ENCODE assay signal across 8 cellular contexts in genomic region chr22:41687901-41688364, GRCh38. TPM values are rescaled to one million over a fixed set of nuclear protein-coding genes. Genes with fewer than 3 reads are reported as not detected.
DNase-seq lines count a peak whose midpoint lies in the region; ATAC-seq and TF ChIP-seq lines count a peak whose summit lies in the region.

No MANE protein-coding gene starts in this region.

- H2AFZ ChIP-seq in OCI-LY7 (ENCODE audit: low read length): peak overlapping the region; percentile 90; the same call in 1 of the 2 replicates
- H2AFZ ChIP-seq in mammary epithelial cell (ENCODE audit: low read depth, low read length): peak overlapping the region; percentile 88

- ATAC-seq in GM19452 (IDR thresholded peaks at IDR 0.05; ENCODE audit: unreplicated experiment) (peak; percentile 18), GM18873 (IDR thresholded peaks at IDR 0.05; ENCODE audit: low FRiP score, unreplicated experiment) (no peak), HG02885 (IDR thresholded peaks at IDR 0.05; ENCODE audit: poor library complexity, unreplicated experiment) (no peak)
- ATAC-seq in stimulated activated effector memory CD8-positive, alpha-beta T cell treated with anti-CD3 and anti-CD28 coated beads, Interleukin-12 subunit alpha, Interleukin-12 subunit beta, amount 100 ng/mL, for 72 hours: peak; percentile 39

- H3K9me3 Mint-ChIP-seq in stimulated activated effector memory CD8-positive, alpha-beta T cell treated with anti-CD3 and anti-CD28 coated beads, Interleukin-12 subunit alpha, Interleukin-12 subunit beta, amount 100 ng/mL, for 72 hours: no peaks in the 10 kb centered on the region

- peaks cover 26% of the 10 kb centered on the region for H3K4me1 Mint-ChIP-seq in stimulated activated effector memory CD8-positive, alpha-beta T cell treated with anti-CD3 and anti-CD28 coated beads, Interleukin-12 subunit alpha, Interleukin-12 subunit beta, amount 100 ng/mL, for 72 hours

- CTCF ChIA-PET in OCI-LY7 (lab: Charles Lee; ENCODE audit: unreplicated experiment): no interaction called here
- CTCF ChIA-PET in mammary epithelial cell (lab: Charles Lee; ENCODE audit: low non-redundant PET): interaction anchor here (0.5 kb wide), 1 partner anchor 253 kb away, joined by 8 read pairs; no protein-coding TSS in a partner anchor

- peak overlapping the region; percentile 97 for H3K4me2 ChIP-seq in OCI-LY7 (ENCODE audit: low read length)
- H3K4me2 ChIP-seq in mammary epithelial cell (ENCODE audit: insufficient read depth, low read depth, low read length): peak overlapping the region; percentile 78

- intact Hi-C loops in OCI-LY7 (cut with micrococcal nuclease; ENCODE audit: unreplicated experiment): loop anchor here (2.0 kb wide), 2 partner anchors 21 to 259 kb away; partner anchors contain the start of gene CENPM
- intact Hi-C loops in mammary epithelial cell (cut with micrococcal nuclease): loop anchor here (1.0 to 2.0 kb wide), 2 partner anchors 22 to 67 kb away; partner anchors contain the start of genes DESI1 and XRCC6

- TF ChIP-seq CTCF in AG10803 (conservative IDR thresholded peaks at IDR 0.05; ENCODE audit: low read length): no peak
- no peak for TF ChIP-seq CTCF in OCI-LY7 (conservative IDR thresholded peaks at IDR 0.05; ENCODE audit: low read length)
- TF ChIP-seq CTCF in mammary epithelial cell (conservative IDR thresholded peaks at IDR 0.05 in 1 of 2, IDR thresholded peaks at IDR 0.05 in 1 of 2; ENCODE audit: extremely low read depth in 1 of 2, insufficient read depth in 1 of 2, low read depth in 1 of 2, low read length in 2 of 2): no peak

- H3K79me2 ChIP-seq in OCI-LY7 (ENCODE audit: insufficient read depth, low read depth, low read length) (peaks cover 57% of the 10 kb centered on the region), mammary epithelial cell (ENCODE audit: insufficient read depth, low read length) (peaks cover 59% of the 10 kb centered on the region)

- peaks cover 39% of the 10 kb centered on the region for H3K4me1 ChIP-seq in OCI-LY7 (ENCODE audit: insufficient read depth, low read length, poor library complexity, severe bottlenecking)
- H3K4me1 ChIP-seq in mammary epithelial cell (ENCODE audit: insufficient read depth, low read length): no peaks in the 10 kb centered on the region

- no peaks in the 10 kb centered on the region for H3K9me2 ChIP-seq in OCI-LY7 (ENCODE audit: insufficient read depth, low read length)

- dilution Hi-C loops in mammary epithelial cell (cut with HindIII; ENCODE audit: low sequenced_read_pairs): no loop called here

- H3K9me3 ChIP-seq in OCI-LY7 (ENCODE audit: low read length): no peaks in the 10 kb centered on the region
- no peaks in the 10 kb centered on the region for H3K9me3 ChIP-seq in mammary epithelial cell (replicated peaks; ENCODE audit: insufficient read depth, low read length)

- H3K27ac ChIP-seq in OCI-LY7 (ENCODE audit: low read depth, low read length, poor library complexity, severe bottlenecking) (peak overlapping the region; percentile 83), mammary epithelial cell (ENCODE audit: insufficient read depth, low read depth, low read length) (peak overlapping the region; percentile 81)

- peak overlapping the region; percentile 96 for H3K4me3 Mint-ChIP-seq in stimulated activated effector memory CD8-positive, alpha-beta T cell treated with anti-CD3 and anti-CD28 coated beads, Interleukin-12 subunit alpha, Interleukin-12 subunit beta, amount 100 ng/mL, for 72 hours

- H3K36me3 ChIP-seq in OCI-LY7 (ENCODE audit: insufficient read depth, low read length): peaks cover 17% of the 10 kb centered on the region
- no peaks in the 10 kb centered on the region for H3K36me3 ChIP-seq in mammary epithelial cell (ENCODE audit: insufficient read depth, low read length)

- H3K9ac ChIP-seq in mammary epithelial cell (ENCODE audit: insufficient read depth, low read length): peak overlapping the region; percentile 89

- POLR2A ChIA-PET in OCI-LY7 (lab: Charles Lee): interaction anchor here (1.1 to 1.3 kb wide), 2 partner anchors 21 kb away, joined by 5 to 6 read pairs; no protein-coding TSS in a partner anchor

- peak overlapping the region; percentile 98 for H3K27ac Mint-ChIP-seq in stimulated activated effector memory CD8-positive, alpha-beta T cell treated with anti-CD3 and anti-CD28 coated beads, Interleukin-12 subunit alpha, Interleukin-12 subunit beta, amount 100 ng/mL, for 72 hours

- DNase-seq in AG10803 (ENCODE audit: low read depth) (peak; percentile 25), OCI-LY7 (ENCODE audit: low spot score) (peak; percentile 52), mammary epithelial cell (peak; percentile 35), islet precursor cell (peak; percentile 68)
- DNase-seq in stimulated activated effector memory CD8-positive, alpha-beta T cell treated with anti-CD3 and anti-CD28 coated beads, Interleukin-12 subunit alpha, Interleukin-12 subunit beta, amount 100 ng/mL, for 72 hours (ENCODE audit: low spot score in 2 of 2): no peak

- no peaks in the 10 kb centered on the region for H3K27me3 ChIP-seq in mammary epithelial cell (ENCODE audit: insufficient read depth, low read length)

- no peaks in the 10 kb centered on the region for H4K20me1 ChIP-seq in OCI-LY7 (ENCODE audit: insufficient read depth, low read length)
- H4K20me1 ChIP-seq in mammary epithelial cell (ENCODE audit: insufficient read depth, low read length): no peaks in the 10 kb centered on the region

- in situ Hi-C loops in mammary epithelial cell (cut with MboI; ENCODE audit: low sequenced_read_pairs in 2 of 2): no loop called here

- BruUV-seq in OCI-LY7 (replicated peaks; lab: Mats Ljungman, UMichigan) (TSS peak; percentile 74), mammary epithelial cell (replicated peaks; lab: Mats Ljungman, UMichigan) (TSS peak; percentile 44)

- under 1% methylated on average over 14 of the region's 20 CpGs for WGBS in mammary epithelial cell (ENCODE audit: low coverage, missing lambda C conversion rate)

- H3K36me3 Mint-ChIP-seq in stimulated activated effector memory CD8-positive, alpha-beta T cell treated with anti-CD3 and anti-CD28 coated beads, Interleukin-12 subunit alpha, Interleukin-12 subunit beta, amount 100 ng/mL, for 72 hours: peaks cover 12% of the 10 kb centered on the region

- H3K4me3 ChIP-seq in AG10803 (ENCODE audit: low read length): peak overlapping the region; percentile 86
- peak overlapping the region; percentile 87 for H3K4me3 ChIP-seq in OCI-LY7 (ENCODE audit: low read depth, low read length, poor library complexity, severe bottlenecking)
- peak overlapping the region; percentile 70 to 92 (median 90) for H3K4me3 ChIP-seq in mammary epithelial cell (replicated peaks in 1 of 3; ENCODE audit: insufficient read depth in 1 of 3, low read depth in 2 of 3, low read length in 3 of 3)

RNA-seq across cellular contexts. Expression of gene SNU13, which starts 0.7 kb away (rescaled TPM):
- total RNA-seq in OCI-LY7 (2014; rRNA removed; shearing (Covaris generic)): 155 and 199 TPM in 2 replicates
- total RNA-seq in OCI-LY7 (2022) (246 and 253 TPM in 2 replicates), mammary epithelial cell (100 to 1,000 TPM in 1 of 2 donors, 10 to 100 TPM in 1; 73.0 to 187 TPM)
- polyA plus RNA-seq in mammary epithelial cell: 265 TPM
- polyA minus RNA-seq in mammary epithelial cell: 125 TPM

RNA-seq across cellular contexts. Expression of gene MEI1, which starts 11.4 kb away (rescaled TPM):
- 2.3 and 2.5 TPM in 2 replicates for total RNA-seq in OCI-LY7 (2014; rRNA removed; shearing (Covaris generic))
- total RNA-seq in OCI-LY7 (2022) (11.5 and 14.6 TPM in 2 replicates), mammary epithelial cell (under 1 TPM in 1 of 2 donors, not detected in 1; 0.33 TPM)
- 0.07 TPM for polyA plus RNA-seq in mammary epithelial cell
- not detected for polyA minus RNA-seq in mammary epithelial cell

Comparison
In these comparisons a context has a peak if more than half of its experiments do, and no peak if none do; other contexts are left out.
1. DNase-seq: peak in AG10803 (single experiment), OCI-LY7 (single experiment), mammary epithelial cell (single experiment) and islet precursor cell (single experiment); none in stimulated activated effector memory CD8-positive, alpha-beta T cell treated with anti-CD3 and anti-CD28 coated beads, Interleukin-12 subunit alpha, Interleukin-12 subunit beta, amount 100 ng/mL, for 72 hours (0 of 2).
2. ATAC-seq: peak in GM19452 (single experiment) and stimulated activated effector memory CD8-positive, alpha-beta T cell treated with anti-CD3 and anti-CD28 coated beads, Interleukin-12 subunit alpha, Interleukin-12 subunit beta, amount 100 ng/mL, for 72 hours (single experiment); none in GM18873 (single experiment) and HG02885 (single experiment).
3. Peak in every context shown above with its lines, with median percentiles within 50 percentile points of each other: H3K4me3 ChIP-seq.